13 cellular contexts compared by ENCODE assay signal in the genomic region with DNA sequence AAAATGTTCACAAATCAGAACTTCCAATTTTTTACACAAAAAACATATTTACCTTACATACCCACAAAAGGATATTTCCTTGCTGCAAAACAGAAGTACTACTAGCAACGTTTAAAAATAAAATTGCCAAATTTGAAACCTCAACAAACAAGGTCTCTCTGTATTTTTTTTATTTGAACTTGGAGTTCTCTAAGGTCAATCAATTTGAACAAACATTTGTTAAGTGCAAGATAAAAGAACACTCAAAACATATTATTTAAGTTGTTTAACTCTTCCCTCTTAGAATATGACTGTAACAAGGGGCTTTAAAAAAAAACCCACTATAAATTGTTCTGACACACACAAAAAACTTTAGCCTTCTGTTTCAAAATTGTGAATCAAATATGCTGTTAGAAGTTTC.
"Had no signal": no experiment of that assay in that cellular context is flagged by ENCODE, and none has a peak within 500 bp of the region (broad histone marks: within the 10 kb centered on the region; RNA-seq: fewer than 3 reads in every experiment).

No MANE protein-coding gene starts in this region.

- H3K4me3 ChIP-seq: hepatocyte, left lung, mucosa of descending colon, stomach, testis, upper lobe of left lung had no signal

- H3K27me3 ChIP-seq: hepatocyte, left lung, stomach, testis, upper lobe of left lung had no signal

- H3K4me3 Mint-ChIP-seq: activated CD4-positive, alpha-beta memory T cell treated with anti-CD3 and anti-CD28 coated beads, Interleukin-2, amount 10 ng/mL, durations not matched to agents 7 days and 5 days; nephron; T-helper 1 cell treated with Interleukin-12 subunit alpha and Interleukin-12 subunit beta and Interleukin-4 antibody, amounts not matched to agents 30 μg/mL and 1 μg/mL, for 36 hours had no signal

- H3K27ac Mint-ChIP-seq: activated CD4-positive, alpha-beta memory T cell treated with anti-CD3 and anti-CD28 coated beads, Interleukin-2, amount 10 ng/mL, durations not matched to agents 7 days and 5 days; nephron; T-helper 1 cell treated with Interleukin-12 subunit alpha and Interleukin-12 subunit beta and Interleukin-4 antibody, amounts not matched to agents 30 μg/mL and 1 μg/mL, for 36 hours had no signal

- H3K9me3 Mint-ChIP-seq: activated CD4-positive, alpha-beta memory T cell treated with anti-CD3 and anti-CD28 coated beads, Interleukin-2, amount 10 ng/mL, durations not matched to agents 7 days and 5 days; nephron; T-helper 1 cell treated with Interleukin-12 subunit alpha and Interleukin-12 subunit beta and Interleukin-4 antibody, amounts not matched to agents 30 μg/mL and 1 μg/mL, for 36 hours had no signal

- ATAC-seq: left lung, mucosa of descending colon had no signal

- DNase-seq: activated CD4-positive, alpha-beta memory T cell treated with anti-CD3 and anti-CD28 coated beads, Interleukin-2, amount 10 ng/mL, durations not matched to agents 7 days and 5 days; activated CD4-positive, alpha-beta T cell treated with anti-CD3 and anti-CD28 coated beads for 4 hours; left lung; mucosa of descending colon; occipital lobe; SIG-M5; stimulated activated CD4-positive, alpha-beta T cell treated with anti-CD3 and anti-CD28 coated beads, Interleukin-1b, Interleukin-23, amount 100 ng/mL, for 48 hours; stomach; testis; upper lobe of left lung had no signal

- H3K4me1 ChIP-seq: testis had no signal

- H3K9me3 ChIP-seq: left lung, mucosa of descending colon, stomach, testis, upper lobe of left lung had no signal

- H3K27ac ChIP-seq: hepatocyte, left lung, stomach, testis, upper lobe of left lung had no signal

- H3K27me3 Mint-ChIP-seq: activated CD4-positive, alpha-beta memory T cell treated with anti-CD3 and anti-CD28 coated beads, Interleukin-2, amount 10 ng/mL, durations not matched to agents 7 days and 5 days had no signal
